ENCODE assay signal across 20 cellular contexts in genomic region chr1:242240061-242240460, GRCh38.
A peak's percentile ranks its signal among the peaks of the same experiment; 100 is the strongest.
DNase-seq lines count a peak whose midpoint lies in the region; ATAC-seq and TF ChIP-seq lines count a peak whose summit lies in the region.
"Had no signal": no experiment of that assay in that cellular context is flagged by ENCODE, and none has a peak within 500 bp of the region (broad histone marks: within the 10 kb centered on the region; RNA-seq: fewer than 3 reads in every experiment).

No MANE protein-coding gene starts in this region.

- H3K4me1 ChIP-seq in BE2C (peaks cover 9% of the 10 kb centered on the region), thyroid gland (no peaks in the 10 kb centered on the region)

- H3K9me3 ChIP-seq in BE2C = no peaks in the 10 kb centered on the region; the same call in 1 of the 2 replicates
- H3K9me3 ChIP-seq in thyroid gland = no peaks in the 10 kb centered on the region

- DNase-seq in BE2C = peak; percentile 34
- peak; percentile 96 for DNase-seq in HT-29 (ENCODE audit: low spot score)
- DNase-seq in NCI-H82 treated with DMSO at 0.1 percent for 48 hours (lab: John Stamatoyannopoulos, UW; ENCODE audit: unreplicated experiment) = peak; percentile 14
- no peak for DNase-seq in left lobe of liver (ENCODE audit: low spot score)
- no peak for DNase-seq in thyroid gland
- DNase-seq in NCI-H510A (lab: John Stamatoyannopoulos, UW) = no peak
- no peak for DNase-seq in NCI-H187 (lab: John Stamatoyannopoulos, UW)
- DNase-seq: activated CD4-positive, alpha-beta memory T cell treated with anti-CD3 and anti-CD28 coated beads, Interleukin-2, amount 10 ng/mL, durations not matched to agents 7 days and 5 days; activated effector memory CD4-positive, alpha-beta T cell treated with Interleukin-2 at 50 U/mL for 16 hours; activated naive CD8-positive, alpha-beta T cell treated with anti-CD3 and anti-CD28 coated beads, Interleukin-2, amount 10 ng/mL, durations not matched to agents 7 days and 5 days; AML-193; central memory CD4-positive, alpha-beta T cell; DMS79 treated with DMSO at 0.1 percent for 48 hours; mammary epithelial cell; PC-9; SHP77; small intestine; stimulated activated CD4-positive, alpha-beta T cell treated with anti-CD3 and anti-CD28 coated beads, Interleukin-1b, Interleukin-23, amount 100 ng/mL, for 48 hours had no signal

- intact Hi-C loops in thyroid gland (cut with DNase I) = no loop called here

- TF ChIP-seq CTCF in BE2C (IDR thresholded peaks at IDR 0.05; ENCODE audit: low read depth, low read length) = no peak
- TF ChIP-seq CTCF in thyroid gland (IDR thresholded peaks at IDR 0.05) = no peak

- H3K27me3 ChIP-seq in BE2C = no peaks in the 10 kb centered on the region
- H3K27me3 ChIP-seq in thyroid gland = no peaks in the 10 kb centered on the region

- H3K36me3 ChIP-seq in BE2C (no peaks in the 10 kb centered on the region), thyroid gland (no peaks in the 10 kb centered on the region)

- H3K4me3 ChIP-seq in BE2C (ENCODE audit: low read depth, low read length) = no peak overlapping the region
- no peak overlapping the region for H3K4me3 ChIP-seq in thyroid gland (replicated peaks in 1 of 3)
- H3K4me3 ChIP-seq: PC-9 had no signal

- H3K27ac ChIP-seq in thyroid gland = no peak overlapping the region
- H3K27ac ChIP-seq: PC-9 had no signal

- ATAC-seq in left lobe of liver (peak; percentile 61), HG03280 (IDR thresholded peaks at IDR 0.05; ENCODE audit: unreplicated experiment) (no peak)
- ATAC-seq: activated CD4-positive, CD25-positive, alpha-beta regulatory T cell treated with anti-CD3 and anti-CD28 coated beads, Interleukin-2, amount 50 U/mL, for 24 hours had no signal

- 42 to 49% methylated on average over 3 of the region's 3 CpGs for WGBS in thyroid gland, 2 donors

- no peak for TF ChIP-seq POLR2A in thyroid gland (IDR thresholded peaks at IDR 0.05)

Comparison
In these comparisons a context has a peak if more than half of its experiments do, and no peak if none do; other contexts are left out.
1. DNase-seq: peak in BE2C (single experiment), HT-29 (single experiment) and NCI-H82 treated with DMSO at 0.1 percent for 48 hours (single experiment); none in left lobe of liver (single experiment), thyroid gland (0 of 2), NCI-H510A (single experiment) and NCI-H187 (0 of 2).